Comparison of ENCODE assay signal across 13 cellular contexts in the genomic region with DNA sequence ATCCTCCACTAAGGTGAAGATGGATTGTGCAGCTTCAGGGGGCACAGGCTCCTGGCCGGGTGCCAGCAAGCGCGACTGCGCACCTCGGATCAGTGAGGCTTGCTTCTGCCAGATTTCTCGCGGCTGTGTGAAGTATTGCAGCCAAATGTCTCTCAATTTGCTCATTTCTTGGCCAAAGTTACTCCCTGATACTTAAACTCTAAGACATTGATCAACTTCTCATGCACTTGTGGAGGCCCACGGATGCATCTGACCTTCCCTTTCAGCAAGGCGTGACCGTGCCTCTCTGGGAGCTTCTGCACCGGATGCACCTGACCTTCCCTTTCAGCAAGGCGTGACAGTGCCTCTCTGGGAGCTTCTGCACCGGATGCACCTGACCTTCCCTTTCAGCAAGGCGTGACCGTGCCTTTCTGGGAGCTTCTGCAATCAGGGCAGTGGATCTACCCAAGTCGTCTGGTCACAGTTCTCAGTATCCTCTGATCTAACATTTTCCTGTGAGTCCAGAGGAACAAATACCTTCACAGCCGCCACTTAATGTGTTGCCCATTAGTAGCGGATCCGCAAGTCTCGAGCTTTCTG.
DNase-seq lines count a peak whose midpoint lies in the region; ATAC-seq and TF ChIP-seq lines count a peak whose summit lies in the region.
"Had no signal": no experiment of that assay in that cellular context is flagged by ENCODE, and none has a peak within 500 bp of the region (broad histone marks: within the 10 kb centered on the region; RNA-seq: fewer than 3 reads in every experiment).

No MANE protein-coding gene starts in this region.

- ATAC-seq in GM19397 (IDR thresholded peaks at IDR 0.05; ENCODE audit: unreplicated experiment): peak; percentile 97
- ATAC-seq in HG03039 (IDR thresholded peaks at IDR 0.05; ENCODE audit: unreplicated experiment): peak; percentile 98

- no peak overlapping the region for H3K4me3 Mint-ChIP-seq in mesothelial cell of epicardium
- no peak overlapping the region for H3K4me3 Mint-ChIP-seq in MCF 10A (ENCODE audit: unreplicated experiment)
- H3K4me3 Mint-ChIP-seq: activated T-helper 1 cell treated with anti-CD3 and anti-CD28 coated beads, Interleukin-12 subunit alpha, Interleukin-12 subunit beta, Interleukin-2, Interleukin-4 antibody, amounts not matched to agents 30 ng/mL and 10 ng/mL and 1 ng/mL, durations not matched to agents 14 hours and 24 hours and 36 hours had no signal

- no peaks in the 10 kb centered on the region for H3K36me3 Mint-ChIP-seq in mesothelial cell of epicardium
- no peaks in the 10 kb centered on the region for H3K36me3 Mint-ChIP-seq in MCF 10A (ENCODE audit: insufficient read depth, unreplicated experiment)

- H3K4me1 Mint-ChIP-seq in mesothelial cell of epicardium (no peaks in the 10 kb centered on the region), MCF 10A (ENCODE audit: insufficient read depth, unreplicated experiment) (no peaks in the 10 kb centered on the region)

- POLR2A ChIA-PET in GM10248 (lab: Yijun Ruan, JAX) (no interaction called here), MCF 10A (lab: Yijun Ruan, JAX) (interaction anchor here (0.7 kb wide), 1 partner anchor 34 kb away, joined by 5 read pairs; no protein-coding TSS in a partner anchor)

- DNase-seq in GM10248 (ENCODE audit: extremely low spot score) (peak; percentile 58), SHP77 (lab: John Stamatoyannopoulos, UW) (peak; percentile 11 to 43), SKM-1 treated with dmso at 0.1 percent for 144 hours (lab: John Stamatoyannopoulos, UW; ENCODE audit: unreplicated experiment) (no peak), mesothelial cell of epicardium (ENCODE audit: low spot score in 2 of 2, unreplicated experiment in 2 of 2) (no peak), MCF 10A (ENCODE audit: unreplicated experiment) (no peak)
- no peak for DNase-seq in stimulated activated naive CD4-positive, alpha-beta T cell treated with Interleukin-2 at 50 U/mL for 16 hours (lab: John Stamatoyannopoulos, UW)
- DNase-seq: DMS 273 treated with DMSO at 0.1 percent for 48 hours; effector memory CD4-positive, alpha-beta T cell; kidney glomerular epithelial cell; sigmoid colon had no signal

- H3K27me3 Mint-ChIP-seq in mesothelial cell of epicardium (ENCODE audit: low read depth): peaks cover 42% of the 10 kb centered on the region
- H3K27me3 Mint-ChIP-seq in MCF 10A (ENCODE audit: insufficient read depth, unreplicated experiment): no peaks in the 10 kb centered on the region

- no peak for TF ChIP-seq CTCF in GM10248 (IDR thresholded peaks at IDR 0.05; ENCODE audit: control extremely low read depth, extremely low read depth, low read depth, missing control alignments)
- no peak for TF ChIP-seq CTCF in mesothelial cell of epicardium (IDR thresholded peaks at IDR 0.05; ENCODE audit: unreplicated experiment)
- TF ChIP-seq CTCF in MCF 10A (IDR thresholded peaks at IDR 0.05; ENCODE audit: unreplicated experiment): no peak

- H3K27ac Mint-ChIP-seq in mesothelial cell of epicardium: no peak overlapping the region
- no peak overlapping the region for H3K27ac Mint-ChIP-seq in MCF 10A (ENCODE audit: low read depth, unreplicated experiment)
- H3K27ac Mint-ChIP-seq: activated T-helper 1 cell treated with anti-CD3 and anti-CD28 coated beads, Interleukin-12 subunit alpha, Interleukin-12 subunit beta, Interleukin-2, Interleukin-4 antibody, amounts not matched to agents 30 ng/mL and 10 ng/mL and 1 ng/mL, durations not matched to agents 14 hours and 24 hours and 36 hours had no signal

- CTCF ChIA-PET in GM10248 (lab: Yijun Ruan, JAX) (no interaction called here), MCF 10A (lab: Yijun Ruan, JAX) (no interaction called here)

- no TSS peak for BruUV-seq in MCF 10A (replicated peaks; lab: Mats Ljungman, UMichigan)

- no peaks in the 10 kb centered on the region for H3K9me3 Mint-ChIP-seq in mesothelial cell of epicardium
- H3K9me3 Mint-ChIP-seq in MCF 10A (ENCODE audit: unreplicated experiment): no peaks in the 10 kb centered on the region
- H3K9me3 Mint-ChIP-seq: activated T-helper 1 cell treated with anti-CD3 and anti-CD28 coated beads, Interleukin-12 subunit alpha, Interleukin-12 subunit beta, Interleukin-2, Interleukin-4 antibody, amounts not matched to agents 30 ng/mL and 10 ng/mL and 1 ng/mL, durations not matched to agents 14 hours and 24 hours and 36 hours had no signal

- intact Hi-C loops in MCF 10A (cut with micrococcal nuclease): no loop called here

Comparison
In these comparisons a context has a peak if more than half of its experiments do, and no peak if none do; other contexts are left out.
1. DNase-seq: peak in GM10248 (single experiment) and SHP77 (2 of 2); none in SKM-1 treated with dmso at 0.1 percent for 144 hours (single experiment), stimulated activated naive CD4-positive, alpha-beta T cell treated with Interleukin-2 at 50 U/mL for 16 hours (single experiment), mesothelial cell of epicardium (0 of 2) and MCF 10A (single experiment).